ENCODE assay signal across 14 cellular contexts in the genomic region with DNA sequence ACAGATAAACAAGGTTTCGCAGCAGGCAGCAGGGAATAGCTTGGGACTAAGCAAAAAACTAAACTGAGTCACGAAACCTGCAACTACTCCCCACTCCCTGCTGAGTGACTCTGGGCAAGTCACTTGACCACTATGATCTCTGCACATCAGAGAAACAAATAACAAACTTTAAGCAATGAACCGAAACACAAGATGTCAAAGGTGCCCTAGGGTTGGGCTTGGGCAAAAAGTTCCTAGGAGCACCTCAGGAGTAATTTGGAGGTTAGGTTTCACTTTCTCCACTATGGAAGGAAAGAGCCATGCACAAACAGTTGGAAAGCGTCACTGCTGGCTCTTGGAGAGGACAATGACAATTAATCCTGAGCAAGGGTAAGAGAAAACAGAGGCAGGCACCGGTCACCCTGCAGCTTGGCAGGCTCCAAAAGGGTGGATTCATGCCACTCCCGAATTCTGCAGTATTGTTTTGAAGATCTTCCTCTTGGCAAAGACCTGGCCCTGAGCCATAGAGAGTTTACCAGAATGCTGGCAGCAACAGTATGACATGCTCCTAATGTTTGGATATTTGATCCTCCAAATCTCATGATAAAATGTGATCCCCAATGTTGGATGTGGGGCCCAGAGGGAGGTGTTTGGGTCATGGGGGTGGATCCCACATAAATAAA.
DNase-seq lines count a peak whose midpoint lies in the region; ATAC-seq and TF ChIP-seq lines count a peak whose summit lies in the region.
"Had no signal": no experiment of that assay in that cellular context is flagged by ENCODE, and none has a peak within 500 bp of the region (broad histone marks: within the 10 kb centered on the region; RNA-seq: fewer than 3 reads in every experiment).

No MANE protein-coding gene starts in this region.

- TF ChIP-seq CTCF in PC-3 (conservative IDR thresholded peaks at IDR 0.05; ENCODE audit: low read depth, low read length), result no peak
- TF ChIP-seq CTCF in osteoblast (IDR thresholded peaks at IDR 0.05; ENCODE audit: extremely low read depth, low read depth, low read length), result no peak
- TF ChIP-seq CTCF in OCI-LY7 (conservative IDR thresholded peaks at IDR 0.05; ENCODE audit: low read length), result no peak

- no peaks in the 10 kb centered on the region for H3K79me2 ChIP-seq in PC-3 (ENCODE audit: low read length)
- no peaks in the 10 kb centered on the region for H3K79me2 ChIP-seq in osteoblast (ENCODE audit: insufficient read depth, low read length)
- H3K79me2 ChIP-seq in OCI-LY7 (ENCODE audit: insufficient read depth, low read depth, low read length), result no peaks in the 10 kb centered on the region

- H3K9me2 ChIP-seq in PC-3 (replicated peaks; ENCODE audit: low read length), result no peaks in the 10 kb centered on the region
- no peaks in the 10 kb centered on the region for H3K9me2 ChIP-seq in OCI-LY7 (ENCODE audit: insufficient read depth, low read length)

- intact Hi-C loops in PC-3 (cut with micrococcal nuclease) (loop anchor here (2.0 kb wide), 1 partner anchor 23 kb away; no protein-coding TSS in a partner anchor), OCI-LY7 (cut with micrococcal nuclease; ENCODE audit: unreplicated experiment) (no loop called here)

- CTCF ChIA-PET in PC-3 (lab: Charles Lee) (no interaction called here), OCI-LY7 (lab: Charles Lee; ENCODE audit: unreplicated experiment) (no interaction called here)

- H3K4me2 ChIP-seq in PC-3 (ENCODE audit: low read length) (peak overlapping the region; percentile 61), osteoblast (ENCODE audit: insufficient read depth, low read length) (peak overlapping the region; percentile 39), OCI-LY7 (ENCODE audit: low read length) (no peak overlapping the region)
- H3K4me2 ChIP-seq: BLaER1 had no signal

- H3K36me3 ChIP-seq in PC-3 (ENCODE audit: low read depth, low read length) (no peaks in the 10 kb centered on the region), osteoblast (ENCODE audit: insufficient read depth, low read length) (no peaks in the 10 kb centered on the region), OCI-LY7 (ENCODE audit: insufficient read depth, low read length) (no peaks in the 10 kb centered on the region)
- H3K36me3 ChIP-seq: BLaER1 had no signal

- H3K4me3 ChIP-seq in PC-3 (ENCODE audit: low read length), result peak overlapping the region; percentile 17; the same call in 1 of the 2 replicates
- no peak overlapping the region for H3K4me3 ChIP-seq in osteoblast (ENCODE audit: insufficient read depth, low read length)
- no peak overlapping the region for H3K4me3 ChIP-seq in OCI-LY7 (ENCODE audit: low read depth, low read length, poor library complexity, severe bottlenecking)
- H3K4me3 ChIP-seq: BLaER1, Peyer's patch had no signal

- in situ Hi-C loops in Caki2 (cut with HindIII; ENCODE audit: low pct_unique_long_range_greater_than_20kb, low sequenced_read_pairs), result no loop called here

- no peaks in the 10 kb centered on the region for H3K27me3 ChIP-seq in PC-3 (ENCODE audit: low read length)
- no peaks in the 10 kb centered on the region for H3K27me3 ChIP-seq in osteoblast (ENCODE audit: insufficient read depth, low read length)
- H3K27me3 ChIP-seq: BLaER1, Peyer's patch had no signal

- H2AFZ ChIP-seq in PC-3 (ENCODE audit: low read length), result no peak overlapping the region
- no peak overlapping the region for H2AFZ ChIP-seq in osteoblast (ENCODE audit: low read length)
- H2AFZ ChIP-seq in OCI-LY7 (ENCODE audit: low read length), result no peak overlapping the region

- H4K20me1 ChIP-seq in PC-3 (ENCODE audit: low read length) (no peaks in the 10 kb centered on the region), osteoblast (ENCODE audit: insufficient read depth, low read length) (no peaks in the 10 kb centered on the region), OCI-LY7 (ENCODE audit: insufficient read depth, low read length) (no peaks in the 10 kb centered on the region)
- H4K20me1 ChIP-seq: BLaER1 had no signal

- H3K27ac ChIP-seq in PC-3 (ENCODE audit: low read length) (no peak overlapping the region), osteoblast (ENCODE audit: low read depth, low read length) (no peak overlapping the region), OCI-LY7 (ENCODE audit: low read depth, low read length, poor library complexity, severe bottlenecking) (no peak overlapping the region)
- H3K27ac ChIP-seq: BLaER1, Peyer's patch had no signal

- H3F3A ChIP-seq in PC-3 (ENCODE audit: low read length, unreplicated experiment), result no peaks in the 10 kb centered on the region

- no TSS peak for BruUV-seq in PC-3 (replicated peaks; lab: Mats Ljungman, UMichigan)
- no TSS peak for BruUV-seq in OCI-LY7 (replicated peaks; lab: Mats Ljungman, UMichigan)

- peaks cover 23% of the 10 kb centered on the region for H3K4me1 ChIP-seq in PC-3 (ENCODE audit: insufficient read depth, low read length)
- no peaks in the 10 kb centered on the region for H3K4me1 ChIP-seq in osteoblast (ENCODE audit: insufficient read depth, low read length)
- no peaks in the 10 kb centered on the region for H3K4me1 ChIP-seq in OCI-LY7 (ENCODE audit: insufficient read depth, low read length, poor library complexity, severe bottlenecking)
- H3K4me1 ChIP-seq: Peyer's patch had no signal

- POLR2A ChIA-PET in PC-3 (lab: Charles Lee; ENCODE audit: unreplicated experiment), result no interaction called here
- POLR2A ChIA-PET in OCI-LY7 (lab: Charles Lee), result no interaction called here

- DNase-seq in Caki2 (ENCODE audit: low read depth) (peak; percentile 3), PC-3 (peak; percentile 75), fibroblast of peridontal ligament (ENCODE audit: extremely low read depth) (peak; percentile 35), osteoblast (ENCODE audit: insufficient read length, low spot score, missing footprints) (no peak), SIG-M5 treated with dmso at 0.1 percent for 504 hours (lab: John Stamatoyannopoulos, UW; ENCODE audit: unreplicated experiment) (no peak), OCI-LY7 (ENCODE audit: low spot score) (no peak)
- no peak for DNase-seq in effector CD4-positive, alpha-beta T cell
- DNase-seq: activated T-cell treated with anti-CD3 and anti-CD28 coated beads, Interleukin-2, amount 50 U/mL, for 72 hours; erythroblast; islet precursor cell; NCI-H1930; Peyer's patch had no signal

- H3K9ac ChIP-seq in PC-3 (ENCODE audit: low read length), result no peak overlapping the region
- H3K9ac ChIP-seq: BLaER1 had no signal

- H3K9me3 ChIP-seq in PC-3 (ENCODE audit: low read length) (no peaks in the 10 kb centered on the region), osteoblast (ENCODE audit: low read depth, low read length) (no peaks in the 10 kb centered on the region), OCI-LY7 (ENCODE audit: low read length) (no peaks in the 10 kb centered on the region)
- H3K9me3 ChIP-seq: Peyer's patch had no signal

- ATAC-seq in PC-3, result peak; percentile 80
- no peak for ATAC-seq in GM19397 (IDR thresholded peaks at IDR 0.05; ENCODE audit: unreplicated experiment)
- ATAC-seq: activated T-cell treated with anti-CD3 and anti-CD28 coated beads, Interleukin-2, amount 50 U/mL, for 72 hours had no signal

Comparison
In these comparisons a context has a peak if more than half of its experiments do, and no peak if none do; other contexts are left out.
1. DNase-seq: peak in Caki2 (single experiment), PC-3 (single experiment) and fibroblast of peridontal ligament (single experiment); none in osteoblast (single experiment), SIG-M5 treated with dmso at 0.1 percent for 504 hours (single experiment), OCI-LY7 (single experiment) and effector CD4-positive, alpha-beta T cell (single experiment).